In genomic region chr1:109398343-109399225, GRCh38 we compare ENCODE assay signal across 8 cellular contexts. TPM values are rescaled to one million over a fixed set of nuclear protein-coding genes. Genes with fewer than 3 reads are reported as not detected.
DNase-seq lines count a peak whose midpoint lies in the region; ATAC-seq and TF ChIP-seq lines count a peak whose summit lies in the region.

No MANE protein-coding gene starts in this region.

- H3K9me3 ChIP-seq in CD4-positive, alpha-beta T cell (ENCODE audit: control insufficient read depth, low read length): no peaks in the 10 kb centered on the region
- H3K9me3 ChIP-seq in Karpas-422 (ENCODE audit: low read length): no peaks in the 10 kb centered on the region

- TF ChIP-seq CTCF in CD4-positive, alpha-beta T cell (IDR thresholded peaks at IDR 0.05): no peak
- no peak for TF ChIP-seq CTCF in choroid plexus epithelial cell (conservative IDR thresholded peaks at IDR 0.05; ENCODE audit: low read depth, low read length)

- CTCF ChIA-PET in CD4-positive, alpha-beta T cell (lab: Charles Lee): interaction anchor here (0.7 to 5.5 kb wide), 10 partner anchors 10 to 135 kb away, joined by 3 to 20 read pairs (median 4); partner anchors contain the start of genes PSMA5 and PSRC1

- no peaks in the 10 kb centered on the region for H3K79me2 ChIP-seq in Karpas-422 (ENCODE audit: low read length)

- H3K4me1 Mint-ChIP-seq in CD4-positive, alpha-beta T cell (ENCODE audit: low read depth): peaks cover 16% of the 10 kb centered on the region
- peaks cover 13 to 23% (median 21%) of the 10 kb centered on the region in 3 donors for H3K4me1 Mint-ChIP-seq in naive B cell

- H2AFZ ChIP-seq in Karpas-422 (ENCODE audit: low read length): no peak overlapping the region

- H3K4me2 ChIP-seq in Karpas-422 (ENCODE audit: low read depth, low read length, poor library complexity, severe bottlenecking): no peak overlapping the region

- peaks cover 39% of the 10 kb centered on the region for H3K27me3 Mint-ChIP-seq in CD4-positive, alpha-beta T cell
- peaks cover 27 to 47% (median 40%) of the 10 kb centered on the region in 3 donors for H3K27me3 Mint-ChIP-seq in naive B cell

- H3K36me3 ChIP-seq in Karpas-422 (ENCODE audit: insufficient read depth, low read length): peaks cover 12% of the 10 kb centered on the region; the same call in 1 of the 2 replicates

- H3K27ac ChIP-seq in CD4-positive, alpha-beta T cell (ENCODE audit: low read depth, low read length): no peak overlapping the region
- H3K27ac ChIP-seq in Karpas-422 (ENCODE audit: low read length): no peak overlapping the region

- H3K9me2 ChIP-seq in Karpas-422 (replicated peaks; ENCODE audit: insufficient read depth, low read length): no peaks in the 10 kb centered on the region

- ATAC-seq in CD4-positive, alpha-beta T cell (ENCODE audit: poor library complexity): no peak
- ATAC-seq in naive B cell (ENCODE audit: low read depth in 2 of 2): no peak
- no peak for ATAC-seq in GM18505 (IDR thresholded peaks at IDR 0.05; ENCODE audit: unreplicated experiment)

- H3K4me3 ChIP-seq in choroid plexus epithelial cell (ENCODE audit: low read depth, low read length) (peak overlapping the region; percentile 66), Karpas-422 (ENCODE audit: low read length) (no peak overlapping the region)

- no peaks in the 10 kb centered on the region for H3K9me3 Mint-ChIP-seq in CD4-positive, alpha-beta T cell
- H3K9me3 Mint-ChIP-seq in naive B cell: peaks cover 0 to 2% (median 0%) of the 10 kb centered on the region in 7 donors

- H3K4me3 Mint-ChIP-seq in CD4-positive, alpha-beta T cell: peak overlapping the region; percentile 84
- peak overlapping the region; percentile 73 to 92 (median 88) for H3K4me3 Mint-ChIP-seq in naive B cell

- no peak overlapping the region for H3K27ac Mint-ChIP-seq in CD4-positive, alpha-beta T cell
- peak overlapping the region in 1 of 6 donors; percentile 7 for H3K27ac Mint-ChIP-seq in naive B cell

- TF ChIP-seq POLR2A in GM18505 (IDR thresholded peaks at IDR 0.05; ENCODE audit: borderline replicate concordance, extremely low read depth, insufficient read depth, insufficient read length): no peak

- DNase-seq in CD4-positive, alpha-beta T cell: no peak
- DNase-seq in NCI-H146 (lab: John Stamatoyannopoulos, UW): peak; percentile 65
- DNase-seq in choroid plexus epithelial cell (ENCODE audit: low read depth): no peak
- DNase-seq in naive B cell: no peak
- no peak for DNase-seq in Karpas-422
- no peak for DNase-seq in ACHN
- no peak for DNase-seq in stimulated activated CD4-positive, alpha-beta T cell treated with anti-CD3 and anti-CD28 coated beads, Interleukin-1b, Interleukin-23, amount 100 ng/mL, for 48 hours

- H3K4me1 ChIP-seq in Karpas-422 (ENCODE audit: low read length): peaks cover 25% of the 10 kb centered on the region

- H4K20me1 ChIP-seq in Karpas-422 (ENCODE audit: insufficient read depth, low read depth, low read length): peaks cover 4% of the 10 kb centered on the region; the same call in 1 of the 2 replicates

- intact Hi-C loops in CD4-positive, alpha-beta T cell (cut with DNase I, micrococcal nuclease): loop anchor here (1.0 to 5.0 kb wide), 4 partner anchors 120 to 571 kb away; no protein-coding TSS in a partner anchor

- POLR2A ChIA-PET in CD4-positive, alpha-beta T cell (lab: Charles Lee): interaction anchor here (0.6 to 1.6 kb wide), 4 partner anchors 12 to 188 kb away, joined by 3 to 6 read pairs (median 4); partner anchors contain the start of genes PSRC1 and SARS1

- in situ Hi-C loops in ACHN (cut with HindIII; ENCODE audit: low pct_ligation_motif_present, low pct_unique_long_range_greater_than_20kb, low sequenced_read_pairs): no loop called here

- H3K27me3 ChIP-seq in CD4-positive, alpha-beta T cell (ENCODE audit: control insufficient read depth, insufficient read depth, low read length): peaks cover 40% of the 10 kb centered on the region
- H3K27me3 ChIP-seq in Karpas-422 (ENCODE audit: low read length): no peaks in the 10 kb centered on the region

- peaks cover 25% of the 10 kb centered on the region for H3K36me3 Mint-ChIP-seq in CD4-positive, alpha-beta T cell (ENCODE audit: low read depth)
- H3K36me3 Mint-ChIP-seq in naive B cell: no peaks in the 10 kb centered on the region

- H3K9ac ChIP-seq in Karpas-422 (ENCODE audit: low read length): no peak overlapping the region

RNA-seq across cellular contexts. Expression of gene SORT1, which starts 0.9 kb away (rescaled TPM):
- total RNA-seq in CD4-positive, alpha-beta T cell: under 1 TPM; 0.22 to 0.73 TPM
- polyA plus RNA-seq in naive B cell (ENCODE audit: low read depth in 6 of 6): 1 to 10 TPM in 1 of 6 donors, under 1 TPM in 3, not detected in 2; 0.16 to 1.3 (median 0.34) TPM
- 0.04 TPM in 1 of 2 replicates, not detected in the other for total RNA-seq in Karpas-422 (2014; rRNA removed; shearing (Covaris generic); ENCODE audit: low replicate concordance)

RNA-seq across cellular contexts. Expression of gene PSMA5, which starts 27.7 kb away (rescaled TPM):
- 10 to 100 TPM; 29.8 to 33.8 TPM for total RNA-seq in CD4-positive, alpha-beta T cell
- polyA plus RNA-seq in naive B cell (ENCODE audit: low read depth in 6 of 6): 10 to 100 TPM; 35.5 to 57.3 (median 51.0) TPM
- total RNA-seq in Karpas-422 (2014; rRNA removed; shearing (Covaris generic); ENCODE audit: low replicate concordance): 48.5 and 70.4 TPM in 2 replicates
